1 cellular context compared by ENCODE assay signal in genomic region chr19:1503089-1503924, GRCh38.
TF ChIP-seq lines count a peak whose summit lies in the region.

No MANE protein-coding gene starts in this region.

TF ChIP-seq in K562, 482 proteins besides CTCF, POLR2A, EP300 and RAD21 (continues in another document):
- TF ChIP-seq ARID3B (CRISPR knock-in tag; IDR thresholded peaks at IDR 0.05; ENCODE audit: borderline replicate concordance), result no peak
- no peak for TF ChIP-seq ZSCAN32 (CRISPR knock-in tag; IDR thresholded peaks at IDR 0.05)
- TF ChIP-seq ZFP1 (CRISPR knock-in tag; IDR thresholded peaks at IDR 0.05), result no peak
- peak; percentile 89 for TF ChIP-seq ELF2 (CRISPR knock-in tag; IDR thresholded peaks at IDR 0.05)
- no peak for TF ChIP-seq PRMT5 (CRISPR knock-in tag; IDR thresholded peaks at IDR 0.05)
- TF ChIP-seq HNRNPLL (IDR thresholded peaks at IDR 0.05; ENCODE audit: low read depth, low read length, poor library complexity, severe bottlenecking), result no peak
- no peak for TF ChIP-seq BRF1 (IDR thresholded peaks at IDR 0.05; ENCODE audit: borderline replicate concordance, extremely low read depth, insufficient read length)
- TF ChIP-seq ZNF324 (CRISPR knock-in tag; IDR thresholded peaks at IDR 0.05), result no peak
- peak; percentile 76 for TF ChIP-seq NFYB (IDR thresholded peaks at IDR 0.05; ENCODE audit: extremely low read depth, insufficient read length)
- TF ChIP-seq E4F1 (CRISPR knock-in tag; IDR thresholded peaks at IDR 0.05; ENCODE audit: borderline replicate concordance), result no peak
- no peak for TF ChIP-seq NR2C2 (CRISPR knock-in tag; IDR thresholded peaks at IDR 0.05)
- TF ChIP-seq NR2C2 (tag; IDR thresholded peaks at IDR 0.05), result no peak
- TF ChIP-seq MGA (IDR thresholded peaks at IDR 0.05), result peak; percentile 97
- no peak for TF ChIP-seq ZNF77 (CRISPR knock-in tag; IDR thresholded peaks at IDR 0.05)
- no peak for TF ChIP-seq XRCC3 (IDR thresholded peaks at IDR 0.05)
- TF ChIP-seq CHCHD3 (CRISPR knock-in tag; IDR thresholded peaks at IDR 0.05), result no peak
- no peak for TF ChIP-seq SMAD2 (IDR thresholded peaks at IDR 0.05; ENCODE audit: low read depth, low read length)
- TF ChIP-seq ZNF699 (CRISPR knock-in tag; IDR thresholded peaks at IDR 0.05; ENCODE audit: insufficient replicate concordance), result no peak
- peak; percentile 69; the same call in 1 of the 2 replicates for TF ChIP-seq GATAD2B (IDR thresholded peaks at IDR 0.05; ENCODE audit: borderline replicate concordance)
- TF ChIP-seq HNRNPH1 (optimal IDR thresholded peaks at IDR 0.05; ENCODE audit: low read depth, low read length), result no peak
- TF ChIP-seq TAF9B (IDR thresholded peaks at IDR 0.05; ENCODE audit: partially characterized antibody), result no peak
- TF ChIP-seq TCF15 (CRISPR knock-in tag; IDR thresholded peaks at IDR 0.05), result no peak
- TF ChIP-seq MECOM (CRISPR knock-in tag; IDR thresholded peaks at IDR 0.05), result no peak
- no peak for TF ChIP-seq PCBP1 (IDR thresholded peaks at IDR 0.05; ENCODE audit: low read depth, low read length, poor library complexity, severe bottlenecking)
- TF ChIP-seq CAMTA2 (CRISPR knock-in tag; conservative IDR thresholded peaks at IDR 0.05), result 0 out of 2 replicates have a peak, but pooled peaks have one; percentile 22
- TF ChIP-seq ZNF133 (CRISPR knock-in tag; IDR thresholded peaks at IDR 0.05), result no peak
- no peak for TF ChIP-seq ZNF174 (CRISPR knock-in tag; IDR thresholded peaks at IDR 0.05)
- no peak for TF ChIP-seq FUS (optimal IDR thresholded peaks at IDR 0.05; ENCODE audit: low read depth, low read length)
- 0 out of 2 replicates have a peak, but pooled peaks have one; percentile 72 for TF ChIP-seq THAP7 (CRISPR knock-in tag; IDR thresholded peaks at IDR 0.05)
- TF ChIP-seq BACH1 (tag; IDR thresholded peaks at IDR 0.05), result no peak
- TF ChIP-seq ZNF165 (CRISPR knock-in tag; IDR thresholded peaks at IDR 0.05; ENCODE audit: borderline replicate concordance), result 0 out of 2 replicates have a peak, but pooled peaks have one; percentile 40
- TF ChIP-seq ELK3 (CRISPR knock-in tag; IDR thresholded peaks at IDR 0.05), result no peak
- 0 out of 2 replicates have a peak, but pooled peaks have one; percentile 23 for TF ChIP-seq ZBTB12 (CRISPR knock-in tag; IDR thresholded peaks at IDR 0.05)
- no peak for TF ChIP-seq SNIP1 (IDR thresholded peaks at IDR 0.05; ENCODE audit: low read depth)
- TF ChIP-seq ZNF707 (CRISPR knock-in tag; conservative IDR thresholded peaks at IDR 0.05), result no peak
- no peak for TF ChIP-seq MLX (CRISPR knock-in tag; conservative IDR thresholded peaks at IDR 0.05)
- TF ChIP-seq RBM39 (optimal IDR thresholded peaks at IDR 0.05; ENCODE audit: low read depth, low read length), result no peak
- TF ChIP-seq RBM22 (IDR thresholded peaks at IDR 0.05; ENCODE audit: low read depth, low read length, poor library complexity, severe bottlenecking), result no peak
- peak; percentile 72 for TF ChIP-seq CREB3L1 (IDR thresholded peaks at IDR 0.05; ENCODE audit: borderline replicate concordance, low read depth)
- TF ChIP-seq NFIC (IDR thresholded peaks at IDR 0.05), result no peak
- peak; percentile 53; the same call in 1 of the 2 replicates for TF ChIP-seq ZBTB17 (CRISPR knock-in tag; IDR thresholded peaks at IDR 0.05)
